15 cellular contexts compared by ENCODE assay signal in the genomic region with DNA sequence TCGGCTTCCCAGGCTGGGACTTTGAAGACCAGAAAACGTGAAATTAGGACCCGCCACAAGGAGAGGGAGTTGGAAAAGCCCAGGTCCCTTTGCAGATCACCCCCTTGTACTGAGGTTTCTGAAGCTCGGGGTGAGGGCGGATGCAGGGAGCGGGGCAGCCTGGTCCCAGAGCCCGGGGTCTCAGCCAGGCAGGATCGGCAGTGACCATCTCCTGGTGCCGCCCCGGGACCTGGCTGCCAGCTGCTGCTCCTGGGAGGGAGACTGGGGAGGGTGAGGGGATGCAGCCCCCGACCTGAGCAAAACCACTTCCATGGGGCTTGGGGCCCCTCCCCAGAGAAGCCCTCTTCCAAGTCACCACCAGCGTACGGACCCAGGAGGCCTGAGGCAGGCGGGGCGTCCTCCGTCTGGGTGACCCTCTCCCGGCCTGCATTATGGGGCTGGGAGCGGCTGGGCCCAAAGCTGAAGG. TPM values are rescaled to one million over a fixed set of nuclear protein-coding genes. Genes with fewer than 3 reads are reported as not detected.
DNase-seq lines count a peak whose midpoint lies in the region; ATAC-seq, FAIRE-seq and TF ChIP-seq lines count a peak whose summit lies in the region.
"Had no signal": no experiment of that assay in that cellular context is flagged by ENCODE, and none has a peak within 500 bp of the region (broad histone marks: within the 10 kb centered on the region; RNA-seq: fewer than 3 reads in every experiment).

No MANE protein-coding gene starts in this region.

- peak overlapping the region; percentile 76 for H3K4me3 Mint-ChIP-seq in activated T-cell treated with anti-CD3 and anti-CD28 coated beads, Interleukin-2, amount 50 U/mL, for 4 hours

- H3K27ac ChIP-seq in KOPT-K1 (ENCODE audit: low read depth, low read length, poor library complexity, severe bottlenecking) (peak overlapping the region; percentile 80), GM12878 (ENCODE audit: control insufficient read depth, insufficient read depth) (no peak overlapping the region), skin epidermis (peak overlapping the region in 13 of 21 experiments; percentile 7 to 84 (median 52)), uterus (no peak overlapping the region)
- H3K27ac ChIP-seq: ovary, thoracic aorta, VCaP had no signal

- no peak for TF ChIP-seq EP300 in GM12878 (IDR thresholded peaks at IDR 0.05; ENCODE audit: borderline replicate concordance in 1 of 2, control insufficient read depth in 1 of 2, low read depth in 2 of 2, low read length in 2 of 2)

- no peak for FAIRE-seq in GM12878 (lab: Jason Lieb, UNC)

- no peaks in the 10 kb centered on the region for H4K20me1 ChIP-seq in GM12878 (ENCODE audit: control insufficient read depth, insufficient read depth)

- intact Hi-C loops in GM12878 (cut with micrococcal nuclease; ENCODE audit: unreplicated experiment), result loop anchor here (1.0 kb wide), 1 partner anchor 19 kb away; no protein-coding TSS in a partner anchor
- intact Hi-C loops in uterus (cut with DNase I; ENCODE audit: low total_unique reads), result no loop called here

- H3K9ac ChIP-seq in GM12878 (ENCODE audit: control insufficient read depth, insufficient read depth, low read length), result 0 out of 2 replicates have a peak overlapping the region, but pooled peaks have one; percentile 11

- no peaks in the 10 kb centered on the region for H3K79me2 ChIP-seq in GM12878 (ENCODE audit: control insufficient read depth, insufficient read depth, low read length)

- CTCF ChIA-PET in GM12878 (lab: Yijun Ruan, JAX), result interaction anchor here (1.2 to 8.7 kb wide), 8 partner anchors 10 to 122 kb away, joined by 3 to 94 read pairs (median 11); no protein-coding TSS in a partner anchor

- BruUV-seq in GM12878 (replicated peaks; lab: Mats Ljungman, UMichigan), result no TSS peak

- SMC1A ChIA-PET in GM12878 (lab: Charles Lee; ENCODE audit: uncharacterized antibody, unreplicated experiment), result interaction anchor here (1.2 to 5.1 kb wide), 7 partner anchors 14 to 93 kb away, joined by 3 to 42 read pairs (median 5); a partner anchor contains a TSS

- peaks cover 74% of the 10 kb centered on the region for H3K4me1 Mint-ChIP-seq in activated T-cell treated with anti-CD3 and anti-CD28 coated beads, Interleukin-2, amount 50 U/mL, for 4 hours (ENCODE audit: low read depth)

- 52% methylated on average over 18 of the region's 18 CpGs for WGBS in GM12878 (ENCODE audit: insufficient coverage, insufficient replicate concordance, low lambda C conversion rate, missing lambda C conversion rate)

- no peak for TF ChIP-seq RAD21 in GM12878 (IDR thresholded peaks at IDR 0.05; ENCODE audit: insufficient read depth, low read depth, low read length)

- no peaks in the 10 kb centered on the region for H3K36me3 Mint-ChIP-seq in activated T-cell treated with anti-CD3 and anti-CD28 coated beads, Interleukin-2, amount 50 U/mL, for 4 hours (ENCODE audit: insufficient read depth)

- H3K4me1 ChIP-seq in GM12878 (ENCODE audit: control insufficient read depth, insufficient read depth, low read length), result peaks cover 31% of the 10 kb centered on the region
- H3K4me1 ChIP-seq in BE2C, result peaks cover 5% of the 10 kb centered on the region
- peaks cover 0 to 12% of the 10 kb centered on the region in 2 donors for H3K4me1 ChIP-seq in uterus

- in situ Hi-C loops in GM12878 (cut with MboI), result no loop called here

- peak overlapping the region; percentile 51 for H2AFZ ChIP-seq in GM12878 (ENCODE audit: control insufficient read depth, low read depth, low read length)

- no peak for ATAC-seq in activated T-cell treated with anti-CD3 and anti-CD28 coated beads, Interleukin-2, amount 50 U/mL, for 4 hours
- no peak for ATAC-seq in GM12878

- RAD21 ChIA-PET in GM12878 (lab: Charles Lee; ENCODE audit: unreplicated experiment), result interaction anchor here (0.9 to 7.9 kb wide), 8 partner anchors 10 to 97 kb away, joined by 3 to 77 read pairs (median 6); a partner anchor contains a TSS

- POLR2A ChIA-PET in GM12878 (lab: Charles Lee), result interaction anchor here (1.3 to 4.0 kb wide), 8 partner anchors 9 to 117 kb away, joined by 3 to 32 read pairs (median 6); a partner anchor contains a TSS

- H3K27me3 ChIP-seq in GM12878 (replicated peaks in 1 of 2; ENCODE audit: control insufficient read depth in 2 of 2, insufficient read depth in 2 of 2, low read length in 1 of 2) (no peaks in the 10 kb centered on the region; a peak in 1 of 4 replicates), BE2C (no peaks in the 10 kb centered on the region), uterus (no peaks in the 10 kb centered on the region)
- H3K27me3 ChIP-seq: ovary had no signal

- TF ChIP-seq POLR2A in GM12878 (IDR thresholded peaks at IDR 0.05; ENCODE audit: low read depth, low read length) (no peak), uterus (IDR thresholded peaks at IDR 0.05) (no peak)

- no peaks in the 10 kb centered on the region for H3K9me3 ChIP-seq in KOPT-K1 (ENCODE audit: insufficient read depth, low read length, poor library complexity, severe bottlenecking)
- no peaks in the 10 kb centered on the region for H3K9me3 ChIP-seq in GM12878 (replicated peaks; ENCODE audit: control insufficient read depth, insufficient read depth, low read length)
- no peaks in the 10 kb centered on the region for H3K9me3 ChIP-seq in BE2C
- no peaks in the 10 kb centered on the region for H3K9me3 ChIP-seq in uterus
- H3K9me3 ChIP-seq: ovary, thoracic aorta had no signal

- TF ChIP-seq CTCF in GM12878 (IDR thresholded peaks at IDR 0.05 in 2 of 3, conservative IDR thresholded peaks at IDR 0.05 in 1 of 3; ENCODE audit: control insufficient read depth in 2 of 3, extremely low read depth in 1 of 3, insufficient read depth in 1 of 3, low read depth in 3 of 3, low read length in 3 of 3) (no peak), BE2C (IDR thresholded peaks at IDR 0.05; ENCODE audit: low read depth, low read length) (no peak), uterus (IDR thresholded peaks at IDR 0.05) (no peak)

- H3K4me3 ChIP-seq in GM12878, result no peak overlapping the region
- no peak overlapping the region for H3K4me3 ChIP-seq in skin epidermis
- no peak overlapping the region for H3K4me3 ChIP-seq in BE2C (ENCODE audit: low read depth, low read length)
- H3K4me3 ChIP-seq in uterus, result no peak overlapping the region
- H3K4me3 ChIP-seq: ovary, smooth muscle cell, thoracic aorta had no signal

- H3K36me3 ChIP-seq in KOPT-K1 (ENCODE audit: insufficient read depth, low read length) (no peaks in the 10 kb centered on the region), GM12878 (ENCODE audit: control insufficient read depth in 2 of 2, insufficient read depth in 2 of 2, low read length in 1 of 2) (no peaks in the 10 kb centered on the region), BE2C (no peaks in the 10 kb centered on the region), uterus (no peaks in the 10 kb centered on the region)
- H3K36me3 ChIP-seq: ovary, thoracic aorta had no signal

- DNase-seq in activated T-cell treated with anti-CD3 and anti-CD28 coated beads, Interleukin-2, amount 50 U/mL, for 4 hours, result no peak
- DNase-seq in activated T-cell treated with anti-CD3 and anti-CD28 coated beads, Interleukin-2, amount 50 U/mL, for 1 hour, result no peak
- DNase-seq in GM12878 (ENCODE audit: low read depth, low spot score), result no peak
- DNase-seq in KG1 (lab: John Stamatoyannopoulos, UW), result no peak
- DNase-seq in BE2C, result no peak
- no peak for DNase-seq in uterus
- DNase-seq: DMS79 treated with DMSO at 0.1 percent for 48 hours, ovary, SIG-M5 had no signal

- H3K9me3 Mint-ChIP-seq in activated T-cell treated with anti-CD3 and anti-CD28 coated beads, Interleukin-2, amount 50 U/mL, for 4 hours, result no peaks in the 10 kb centered on the region

- peak overlapping the region; percentile 77 for H3K4me2 ChIP-seq in GM12878 (ENCODE audit: control insufficient read depth, insufficient read depth)
- H3K4me2 ChIP-seq: smooth muscle cell had no signal

- H3K27me3 Mint-ChIP-seq in activated T-cell treated with anti-CD3 and anti-CD28 coated beads, Interleukin-2, amount 50 U/mL, for 4 hours (ENCODE audit: low read depth), result no peaks in the 10 kb centered on the region

RNA-seq across cellular contexts. Expression of a gene that starts 14.9 kb away (rescaled TPM):
- total RNA-seq in activated T-cell treated with anti-CD3 and anti-CD28 coated beads, Interleukin-2, amount 50 U/mL, for 4 hours, result 100 to 1,000 TPM; 256 to 382 (median 364) TPM
- total RNA-seq in GM12878 (2013; cell fraction: nucleolus; rRNA removed), result not detected in 2 replicates
- total RNA-seq in GM12878 (2014; rRNA removed) (not detected in 2 replicates), GM12878 (2014; rRNA removed; fragmentation: Illumina TruSeq; extraction: Trizol) (not detected in 2 replicates), GM12878 (2021) (0.33 TPM in 1 of 2 replicates, not detected in the other), uterus (1 to 10 TPM in 2 of 4 donors, not detected in 2; 2.1 to 4.1 TPM)
- polyA plus RNA-seq in GM12878 (2011; ENCODE audit: low read depth), result not detected
- polyA plus RNA-seq in GM12878 (2011; rRNA removed) (not detected in 2 replicates), GM12878 (2014; fragmentation: Illumina TruSeq; extraction: Trizol) (not detected in 2 replicates), GM12878 (2014; fragmentation: Nextera tagmentation; extraction: Ambion mirVana) (not detected), GM12878 (2014; rRNA removed) (0.60 TPM in 1 of 2 replicates, not detected in the other), GM12878 (2016; fragmentation: Nextera tagmentation; extraction: Ambion mirVana) (not detected)
- polyA plus RNA-seq in GM12878 (2011; cell fraction: cytosol; rRNA removed), result 0.07 and 0.18 TPM in 2 replicates
- 0.33 and 0.53 TPM in 2 replicates for polyA plus RNA-seq in GM12878 (2011; cell fraction: nucleus; rRNA removed)
- polyA plus RNA-seq in GM12878 (2012), result 0.14 TPM in 1 of 2 replicates, not detected in the other
- polyA minus RNA-seq in GM12878 (2011; rRNA and poly(A)+ RNA removed), result not detected in 2 replicates
- polyA minus RNA-seq in GM12878 (2011; cell fraction: cytosol; rRNA and poly(A)+ RNA removed), result not detected in 2 replicates
- 0.19 TPM in 1 of 2 replicates, not detected in the other for polyA minus RNA-seq in GM12878 (2011; cell fraction: nucleus; rRNA and poly(A)+ RNA removed)
- polyA plus RNA-seq in BE2C (2012; ENCODE audit: insufficient read depth, insufficient read length, low read depth), result 0.46 TPM
- total RNA-seq: M059J, smooth muscle cell had no signal

RNA-seq across cellular contexts. Expression of a gene that starts 29.0 kb away (rescaled TPM):
- 100 to 1,000 TPM; 152 to 170 (median 164) TPM for total RNA-seq in activated T-cell treated with anti-CD3 and anti-CD28 coated beads, Interleukin-2, amount 50 U/mL, for 4 hours
- total RNA-seq in GM12878 (2013; cell fraction: nucleolus; rRNA removed), result 85.1 and 93.8 TPM in 2 replicates
- total RNA-seq in GM12878 (2014; rRNA removed) (17.3 and 25.0 TPM in 2 replicates), GM12878 (2014; rRNA removed; fragmentation: Illumina TruSeq; extraction: Trizol) (26.4 and 27.8 TPM in 2 replicates), GM12878 (2021) (85.5 and 94.2 TPM in 2 replicates), uterus (100 to 1,000 TPM in 1 of 4 donors, 10 to 100 TPM in 3; 16.5 to 173 (median 44.6) TPM)
- 42.9 TPM for polyA plus RNA-seq in GM12878 (2011; ENCODE audit: low read depth)
- polyA plus RNA-seq in GM12878 (2011; rRNA removed) (40.7 and 54.4 TPM in 2 replicates), GM12878 (2014; fragmentation: Illumina TruSeq; extraction: Trizol) (72.5 and 105 TPM in 2 replicates), GM12878 (2014; fragmentation: Nextera tagmentation; extraction: Ambion mirVana) (10 to 100 TPM in 1 of 2 experiments, 1 to 10 TPM in 1; 5.7 to 13.0 TPM), GM12878 (2014; rRNA removed) (74.9 and 90.3 TPM in 2 replicates), GM12878 (2016; fragmentation: Nextera tagmentation; extraction: Ambion mirVana) (10 to 100 TPM; 61.8 to 63.4 TPM)
- 58.6 and 69.9 TPM in 2 replicates for polyA plus RNA-seq in GM12878 (2011; cell fraction: cytosol; rRNA removed)
- 236 and 302 TPM in 2 replicates for polyA plus RNA-seq in GM12878 (2011; cell fraction: nucleus; rRNA removed)
- polyA plus RNA-seq in GM12878 (2012), result 62.0 and 78.9 TPM in 2 replicates
- polyA minus RNA-seq in GM12878 (2011; rRNA and poly(A)+ RNA removed), result 53.9 and 56.8 TPM in 2 replicates
- 25.1 and 26.0 TPM in 2 replicates for polyA minus RNA-seq in GM12878 (2011; cell fraction: cytosol; rRNA and poly(A)+ RNA removed)
- polyA minus RNA-seq in GM12878 (2011; cell fraction: nucleus; rRNA and poly(A)+ RNA removed), result 38.6 and 73.4 TPM in 2 replicates
- 264 TPM for polyA plus RNA-seq in BE2C (2012; ENCODE audit: insufficient read depth, insufficient read length, low read depth)

RNA-seq across cellular contexts. Expression of a gene that starts 31.0 kb away (rescaled TPM):
- 1 to 10 TPM; 2.6 to 3.8 (median 3.0) TPM for total RNA-seq in activated T-cell treated with anti-CD3 and anti-CD28 coated beads, Interleukin-2, amount 50 U/mL, for 4 hours
- not detected in 2 replicates for total RNA-seq in GM12878 (2013; cell fraction: nucleolus; rRNA removed)
- not detected in 2 replicates for total RNA-seq in GM12878 (2014; rRNA removed)
- not detected in 2 replicates for total RNA-seq in GM12878 (2014; rRNA removed; fragmentation: Illumina TruSeq; extraction: Trizol)
- total RNA-seq in GM12878 (2021), result 0.08 TPM in 1 of 2 replicates, not detected in the other
- polyA plus RNA-seq in GM12878 (2011; ENCODE audit: low read depth), result not detected
- polyA plus RNA-seq in GM12878 (2011; rRNA removed), result 0.12 TPM in 1 of 2 replicates, not detected in the other
- 0.15 and 0.22 TPM in 2 replicates for polyA plus RNA-seq in GM12878 (2011; cell fraction: cytosol; rRNA removed)
- 0.09 and 0.21 TPM in 2 replicates for polyA plus RNA-seq in GM12878 (2011; cell fraction: nucleus; rRNA removed)
- 0.07 TPM in 1 of 2 replicates, not detected in the other for polyA plus RNA-seq in GM12878 (2012)
- polyA plus RNA-seq in GM12878 (2014; fragmentation: Illumina TruSeq; extraction: Trizol), result 0.10 TPM in 1 of 2 replicates, not detected in the other
- not detected for polyA plus RNA-seq in GM12878 (2014; fragmentation: Nextera tagmentation; extraction: Ambion mirVana)
- 0.11 TPM in 1 of 2 replicates, not detected in the other for polyA plus RNA-seq in GM12878 (2014; rRNA removed)
- under 1 TPM in 1 of 2 experiments, not detected in 1; 0.13 TPM for polyA plus RNA-seq in GM12878 (2016; fragmentation: Nextera tagmentation; extraction: Ambion mirVana)
- 0.10 TPM in 1 of 2 replicates, not detected in the other for polyA minus RNA-seq in GM12878 (2011; rRNA and poly(A)+ RNA removed)
- polyA minus RNA-seq in GM12878 (2011; cell fraction: cytosol; rRNA and poly(A)+ RNA removed), result not detected in 2 replicates
- not detected in 2 replicates for polyA minus RNA-seq in GM12878 (2011; cell fraction: nucleus; rRNA and poly(A)+ RNA removed)
- 0.42 TPM for polyA plus RNA-seq in BE2C (2012; ENCODE audit: insufficient read depth, insufficient read length, low read depth)
- total RNA-seq in uterus, result 10 to 100 TPM in 2 of 4 donors, 1 to 10 TPM in 2; 3.5 to 29.4 (median 9.0) TPM
- total RNA-seq: smooth muscle cell had no signal

RNA-seq across cellular contexts. Expression of a gene that starts 56.5 kb away (rescaled TPM):
- under 1 TPM; 0.16 to 0.38 (median 0.25) TPM for total RNA-seq in activated T-cell treated with anti-CD3 and anti-CD28 coated beads, Interleukin-2, amount 50 U/mL, for 4 hours
- not detected in 2 replicates for total RNA-seq in GM12878 (2013; cell fraction: nucleolus; rRNA removed)
- total RNA-seq in GM12878 (2014; rRNA removed) (0.11 TPM in 1 of 2 replicates, not detected in the other), GM12878 (2014; rRNA removed; fragmentation: Illumina TruSeq; extraction: Trizol) (0.14 and 0.22 TPM in 2 replicates), GM12878 (2021) (0.19 TPM in 1 of 2 replicates, not detected in the other), uterus (not detected)
- polyA plus RNA-seq in GM12878 (2011; ENCODE audit: low read depth), result not detected
- polyA plus RNA-seq in GM12878 (2011; rRNA removed) (0.26 and 0.27 TPM in 2 replicates), GM12878 (2014; fragmentation: Illumina TruSeq; extraction: Trizol) (0.09 TPM in 1 of 2 replicates, not detected in the other), GM12878 (2014; fragmentation: Nextera tagmentation; extraction: Ambion mirVana) (under 1 TPM in 1 of 2 experiments, not detected in 1; 0.03 TPM), GM12878 (2014; rRNA removed) (0.05 and 0.32 TPM in 2 replicates), GM12878 (2016; fragmentation: Nextera tagmentation; extraction: Ambion mirVana) (under 1 TPM in 1 of 2 experiments, not detected in 1; 0.13 TPM)
- 0.33 and 0.39 TPM in 2 replicates for polyA plus RNA-seq in GM12878 (2011; cell fraction: cytosol; rRNA removed)
- polyA plus RNA-seq in GM12878 (2011; cell fraction: nucleus; rRNA removed), result 0.18 and 0.19 TPM in 2 replicates
- polyA plus RNA-seq in GM12878 (2012), result 0.07 TPM in 1 of 2 replicates, not detected in the other
- 0.22 and 0.62 TPM in 2 replicates for polyA minus RNA-seq in GM12878 (2011; rRNA and poly(A)+ RNA removed)
- not detected in 2 replicates for polyA minus RNA-seq in GM12878 (2011; cell fraction: cytosol; rRNA and poly(A)+ RNA removed)
- not detected in 2 replicates for polyA minus RNA-seq in GM12878 (2011; cell fraction: nucleus; rRNA and poly(A)+ RNA removed)
- polyA plus RNA-seq in BE2C (2012; ENCODE audit: insufficient read depth, insufficient read length, low read depth), result not detected
- total RNA-seq: ovary, smooth muscle cell, thoracic aorta had no signal
- polyA plus RNA-seq: ovary, smooth muscle cell had no signal

Comparison
In these comparisons a context has a peak if more than half of its experiments do, and no peak if none do; other contexts are left out.
1. H3K27ac ChIP-seq: peak in KOPT-K1 (single experiment) and skin epidermis (13 of 21); none in GM12878 (single experiment) and uterus (0 of 2).
2. RNA of a gene that starts 14.9 kb away (total RNA-seq): 256 to 382 TPM in activated T-cell treated with anti-CD3 and anti-CD28 coated beads, Interleukin-2, amount 50 U/mL, for 4 hours; 2.1 to 4.1 TPM in uterus and 0.33 TPM in GM12878; every median in the first group is over 10 times any median in the second.